Comparison of ENCODE assay signal across 15 cellular contexts in the genomic region with DNA sequence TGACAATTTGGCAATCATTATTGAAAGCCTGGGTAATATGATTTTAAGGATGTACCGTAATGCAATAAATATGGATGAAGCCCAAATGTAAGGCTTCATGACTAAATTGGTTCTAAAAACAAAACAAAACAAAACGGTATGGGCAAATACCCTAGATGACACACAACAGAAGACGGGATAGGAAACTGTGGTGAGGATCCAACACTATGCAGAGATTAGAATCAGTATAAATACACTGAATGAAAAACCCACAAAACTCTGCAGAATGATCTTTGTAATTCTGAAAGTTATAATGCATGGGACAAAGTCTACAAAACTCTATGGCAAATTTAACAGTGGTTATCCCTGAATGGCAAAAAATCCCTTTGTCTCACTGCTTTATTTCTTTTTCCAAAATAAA. TPM values are rescaled to one million over a fixed set of nuclear protein-coding genes. Genes with fewer than 3 reads are reported as not detected.
A peak's percentile ranks its signal among the peaks of the same experiment; 100 is the strongest.
DNase-seq lines count a peak whose midpoint lies in the region; ATAC-seq, FAIRE-seq and TF ChIP-seq lines count a peak whose summit lies in the region.
"Had no signal": no experiment of that assay in that cellular context is flagged by ENCODE, and none has a peak within 500 bp of the region (broad histone marks: within the 10 kb centered on the region; RNA-seq: fewer than 3 reads in every experiment).

No MANE protein-coding gene starts in this region.

- peaks cover 21% of the 10 kb centered on the region for H3K4me1 Mint-ChIP-seq in activated CD4-positive, alpha-beta T cell treated with anti-CD3 and anti-CD28 coated beads for 36 hours

- peaks cover 23% of the 10 kb centered on the region for H3K4me1 ChIP-seq in adipocyte (ENCODE audit: control insufficient read depth, insufficient read depth, low read length)
- peaks cover 6% of the 10 kb centered on the region for H3K4me1 ChIP-seq in mesenchymal stem cell (ENCODE audit: control insufficient read depth, insufficient read depth, low read depth, low read length)
- H3K4me1 ChIP-seq: prostate gland had no signal

- H3K4ac ChIP-seq in mesenchymal stem cell (ENCODE audit: low read depth in 1 of 2, low read length in 2 of 2) = no peak overlapping the region

- H4K8ac ChIP-seq in mesenchymal stem cell (ENCODE audit: low read length) = no peak overlapping the region

- no peak overlapping the region for H3K4me2 ChIP-seq in mesenchymal stem cell (ENCODE audit: low read length, poor library complexity, severe bottlenecking)

- CTCF ChIA-PET in activated CD4-positive, alpha-beta T cell treated with anti-CD3 and anti-CD28 coated beads for 36 hours (lab: Charles Lee) = interaction anchor here (1.6 kb wide), 1 partner anchor 12 kb away, joined by 8 read pairs; no protein-coding TSS in a partner anchor

- no peaks in the 10 kb centered on the region for H3K36me3 ChIP-seq in adipocyte (ENCODE audit: control insufficient read depth, insufficient read depth, low read length, severe bottlenecking)
- no peaks in the 10 kb centered on the region for H3K36me3 ChIP-seq in mesenchymal stem cell (ENCODE audit: control insufficient read depth in 1 of 2, insufficient read depth in 2 of 2, low read depth in 1 of 2, low read length in 2 of 2)
- H3K36me3 ChIP-seq: prostate gland had no signal

- H3K9ac ChIP-seq in adipocyte (ENCODE audit: low read length) (no peak overlapping the region), mesenchymal stem cell (ENCODE audit: low read length) (no peak overlapping the region)

- H3K27ac ChIP-seq in mesenchymal stem cell (ENCODE audit: low read length, poor library complexity, severe bottlenecking) = peak overlapping the region; percentile 47
- H3K27ac ChIP-seq: prostate gland, SK-N-MC had no signal

- no peaks in the 10 kb centered on the region for H3K9me3 Mint-ChIP-seq in activated CD4-positive, alpha-beta T cell treated with anti-CD3 and anti-CD28 coated beads for 36 hours (ENCODE audit: low read depth)
- H3K9me3 Mint-ChIP-seq: activated B cell treated with CpG ODN at 0.5 μM for 24 hours; activated naive CD4-positive, alpha-beta T cell treated with anti-CD3 and anti-CD28 coated beads, Interleukin-2, amount 50 U/mL, for 24 hours had no signal

- H2AFZ ChIP-seq in mesenchymal stem cell (ENCODE audit: low read depth, low read length) = no peak overlapping the region

- DNase-seq in activated CD4-positive, alpha-beta T cell treated with anti-CD3 and anti-CD28 coated beads for 36 hours = peak; percentile 27
- DNase-seq in activated CD4-positive, alpha-beta T cell treated with anti-CD3 and anti-CD28 coated beads, Interleukin-2, amount 50 U/mL, for 48 hours = no peak
- peak; percentile 66 for DNase-seq in Jurkat, Clone E6-1 (ENCODE audit: low read depth, low spot score)
- peak; percentile 65 for DNase-seq in adipocyte (ENCODE audit: low read depth)
- peak; percentile 68 for DNase-seq in mesenchymal stem cell
- DNase-seq in NCI-H2107 (lab: John Stamatoyannopoulos, UW) = no peak
- DNase-seq in H54 (ENCODE audit: insufficient read length, low spot score) = no peak
- DNase-seq: activated B cell treated with CpG ODN at 0.5 μM for 24 hours; NK-92 treated with Interleukin-12 subunit alpha and Interleukin-12 subunit beta, amount 100 ng/mL, for 24 hours; stimulated activated CD4-positive, alpha-beta T cell treated with anti-CD3 and anti-CD28 coated beads, Interleukin-2, amount 100 ng/mL, for 24 hours had no signal

- no peak for TF ChIP-seq POLR2A in H54 (IDR thresholded peaks at IDR 0.05; ENCODE audit: low read depth, low read length)

- H3K27me3 ChIP-seq in adipocyte (replicated peaks; ENCODE audit: control insufficient read depth, insufficient read depth, low read length) (no peaks in the 10 kb centered on the region), mesenchymal stem cell (ENCODE audit: control insufficient read depth in 1 of 2, insufficient read depth in 1 of 2, low read length in 2 of 2) (no peaks in the 10 kb centered on the region)

- H3K9me3 ChIP-seq in adipocyte (ENCODE audit: control insufficient read depth, low read length) = no peaks in the 10 kb centered on the region
- no peaks in the 10 kb centered on the region for H3K9me3 ChIP-seq in mesenchymal stem cell (ENCODE audit: control insufficient read depth, low read length)
- H3K9me3 ChIP-seq: prostate gland had no signal

- H3K23ac ChIP-seq in mesenchymal stem cell (ENCODE audit: low read length in 2 of 2) = no peak overlapping the region

- WGBS in mesenchymal stem cell = 80% methylated on average over 1 of the region's 3 CpGs

- peaks cover 16% of the 10 kb centered on the region for H3K79me1 ChIP-seq in mesenchymal stem cell (replicated peaks; ENCODE audit: low read length, poor library complexity, severe bottlenecking)

- no peak overlapping the region for H3K14ac ChIP-seq in mesenchymal stem cell (ENCODE audit: low read length in 2 of 2)

- H4K91ac ChIP-seq in mesenchymal stem cell (ENCODE audit: low read length) = no peak overlapping the region

- H3K4me3 ChIP-seq in Jurkat, Clone E6-1 (ENCODE audit: low read length) = no peak overlapping the region
- H3K4me3 ChIP-seq in adipocyte (ENCODE audit: low read length) = no peak overlapping the region
- no peak overlapping the region for H3K4me3 ChIP-seq in mesenchymal stem cell (ENCODE audit: insufficient read depth in 1 of 2, low read depth in 1 of 2, low read length in 2 of 2)
- H3K4me3 ChIP-seq: prostate gland, SK-N-MC had no signal

- no peak overlapping the region for H3K27ac Mint-ChIP-seq in activated CD4-positive, alpha-beta T cell treated with anti-CD3 and anti-CD28 coated beads for 36 hours
- H3K27ac Mint-ChIP-seq: activated B cell treated with CpG ODN at 0.5 μM for 24 hours had no signal

- no peak overlapping the region for H3K18ac ChIP-seq in mesenchymal stem cell (ENCODE audit: low read depth in 1 of 2, low read length in 2 of 2)

- H3K27me3 Mint-ChIP-seq in activated CD4-positive, alpha-beta T cell treated with anti-CD3 and anti-CD28 coated beads for 36 hours = peaks cover 9% of the 10 kb centered on the region
- H3K27me3 Mint-ChIP-seq: activated B cell treated with CpG ODN at 0.5 μM for 24 hours; activated naive CD4-positive, alpha-beta T cell treated with anti-CD3 and anti-CD28 coated beads, Interleukin-2, amount 50 U/mL, for 24 hours had no signal

- intact Hi-C loops in activated CD4-positive, alpha-beta T cell treated with anti-CD3 and anti-CD28 coated beads for 36 hours (cut with DNase I, micrococcal nuclease) = loop anchor here (1.0 to 5.0 kb wide), 18 partner anchors 9 to 241 kb away; a partner anchor contains a TSS

- no peaks in the 10 kb centered on the region for H3K36me3 Mint-ChIP-seq in activated CD4-positive, alpha-beta T cell treated with anti-CD3 and anti-CD28 coated beads for 36 hours (ENCODE audit: low read depth)
- H3K36me3 Mint-ChIP-seq: activated naive CD4-positive, alpha-beta T cell treated with anti-CD3 and anti-CD28 coated beads, Interleukin-2, amount 50 U/mL, for 24 hours had no signal

- no peak overlapping the region for H2BK12ac ChIP-seq in mesenchymal stem cell (ENCODE audit: low read length in 2 of 2)

- POLR2A ChIA-PET in activated CD4-positive, alpha-beta T cell treated with anti-CD3 and anti-CD28 coated beads for 36 hours (lab: Charles Lee) = no interaction called here

- H2BK5ac ChIP-seq in mesenchymal stem cell (ENCODE audit: low read depth, low read length, poor library complexity, severe bottlenecking) = no peak overlapping the region

- no peak overlapping the region for H3K4me3 Mint-ChIP-seq in activated CD4-positive, alpha-beta T cell treated with anti-CD3 and anti-CD28 coated beads for 36 hours
- H3K4me3 Mint-ChIP-seq: activated B cell treated with CpG ODN at 0.5 μM for 24 hours; activated naive CD4-positive, alpha-beta T cell treated with anti-CD3 and anti-CD28 coated beads, Interleukin-2, amount 50 U/mL, for 24 hours had no signal

- no peak overlapping the region for H2BK15ac ChIP-seq in mesenchymal stem cell (ENCODE audit: low read depth, poor library complexity, severe bottlenecking)

- no peak overlapping the region for H2AK5ac ChIP-seq in mesenchymal stem cell (ENCODE audit: low read length, severe bottlenecking)

- no peak for FAIRE-seq in H54 (lab: Jason Lieb, UNC)
- FAIRE-seq: colon had no signal

- H2BK120ac ChIP-seq in mesenchymal stem cell (ENCODE audit: low read depth, low read length) = no peak overlapping the region

- peak; percentile 91 for ATAC-seq in activated CD4-positive, alpha-beta T cell treated with anti-CD3 and anti-CD28 coated beads for 36 hours
- ATAC-seq in GM18520 (IDR thresholded peaks at IDR 0.05; ENCODE audit: unreplicated experiment) = no peak

RNA-seq across cellular contexts. Expression of a gene that starts 57.6 kb away (rescaled TPM):
- total RNA-seq in activated CD4-positive, alpha-beta T cell treated with anti-CD3 and anti-CD28 coated beads for 36 hours = 10 to 100 TPM; 97.7 to 98.4 TPM
- polyA plus RNA-seq in Jurkat, Clone E6-1 (2012; ENCODE audit: insufficient read depth, insufficient read length) = 203 TPM
- polyA plus RNA-seq in mesenchymal stem cell (2013, experiment 1 of 2) = 56.2 TPM
- 61.1 TPM for polyA plus RNA-seq in mesenchymal stem cell (2013, experiment 2 of 2)

Comparison
In these comparisons a context has a peak if more than half of its experiments do, and no peak if none do; other contexts are left out.
1. DNase-seq: peak in activated CD4-positive, alpha-beta T cell treated with anti-CD3 and anti-CD28 coated beads for 36 hours (single experiment), Jurkat, Clone E6-1 (single experiment), adipocyte (single experiment) and mesenchymal stem cell (single experiment); none in activated CD4-positive, alpha-beta T cell treated with anti-CD3 and anti-CD28 coated beads, Interleukin-2, amount 50 U/mL, for 48 hours (0 of 2), NCI-H2107 (single experiment) and H54 (single experiment).